In genomic region chr7:41652265-41652664, GRCh38 we compare ENCODE assay signal across 17 cellular contexts. TPM values are rescaled to one million over a fixed set of nuclear protein-coding genes. Genes with fewer than 3 reads are reported as not detected.
A peak's percentile ranks its signal among the peaks of the same experiment; 100 is the strongest.
DNase-seq lines count a peak whose midpoint lies in the region; ATAC-seq and TF ChIP-seq lines count a peak whose summit lies in the region.
"Had no signal": no experiment of that assay in that cellular context is flagged by ENCODE, and none has a peak within 500 bp of the region (broad histone marks: within the 10 kb centered on the region; RNA-seq: fewer than 3 reads in every experiment).

No MANE protein-coding gene starts in this region.

- H3K4me1 ChIP-seq in gastroesophageal sphincter (peaks cover 0 to 17% (median 4%) of the 10 kb centered on the region in 3 donors), stomach (no peaks in the 10 kb centered on the region)
- H3K4me1 ChIP-seq: BLaER1, HAP-1 had no signal

- H3K36me3 Mint-ChIP-seq in activated naive CD4-positive, alpha-beta T cell treated with anti-CD3 and anti-CD28 coated beads for 36 hours (ENCODE audit: low read depth): no peaks in the 10 kb centered on the region

- H3K27me3 ChIP-seq in gastroesophageal sphincter (no peaks in the 10 kb centered on the region), stomach (peaks cover 0 to 4% (median 0%) of the 10 kb centered on the region in 3 donors)
- H3K27me3 ChIP-seq: BLaER1 had no signal

- no peaks in the 10 kb centered on the region for H3K4me1 Mint-ChIP-seq in activated naive CD4-positive, alpha-beta T cell treated with anti-CD3 and anti-CD28 coated beads for 36 hours (ENCODE audit: low read depth)

- peak; percentile 36 for ATAC-seq in gastroesophageal sphincter

- TF ChIP-seq EP300 in gastroesophageal sphincter (IDR thresholded peaks at IDR 0.05) (no peak), stomach (IDR thresholded peaks at IDR 0.05) (no peak)

- no peaks in the 10 kb centered on the region for H3K9me3 Mint-ChIP-seq in activated naive CD4-positive, alpha-beta T cell treated with anti-CD3 and anti-CD28 coated beads for 36 hours

- TF ChIP-seq CTCF in AG09319 (IDR thresholded peaks at IDR 0.05; ENCODE audit: low read depth, low read length): no peak
- TF ChIP-seq CTCF in choroid plexus epithelial cell (conservative IDR thresholded peaks at IDR 0.05; ENCODE audit: low read depth, low read length): no peak
- TF ChIP-seq CTCF in gastroesophageal sphincter (IDR thresholded peaks at IDR 0.05): no peak
- TF ChIP-seq CTCF in stomach (IDR thresholded peaks at IDR 0.05): no peak

- no peaks in the 10 kb centered on the region for H3K9me3 ChIP-seq in gastroesophageal sphincter
- no peaks in the 10 kb centered on the region for H3K9me3 ChIP-seq in stomach
- H3K9me3 ChIP-seq: BLaER1, HAP-1 had no signal

- DNase-seq in AG09319 (ENCODE audit: extremely low read depth, low read depth) (peak; percentile 72), GM04504 (ENCODE audit: low read depth) (peak; percentile 80), choroid plexus epithelial cell (ENCODE audit: low read depth) (peak; percentile 13), stomach (no peak), NCI-H1105 (lab: John Stamatoyannopoulos, UW) (no peak)
- no peak for DNase-seq in activated naive CD4-positive, alpha-beta T cell treated with anti-CD3 and anti-CD28 coated beads for 36 hours
- DNase-seq: EL, KG1, NCI-H1092 treated with DMSO at 0.1 percent for 48 hours, NCI-H1694 treated with DMSO at 0.1 percent for 48 hours, NCI-H345, NCI-H526 treated with DMSO at 0.1 percent for 48 hours, OCI-M1 had no signal

- CTCF ChIA-PET in activated naive CD4-positive, alpha-beta T cell treated with anti-CD3 and anti-CD28 coated beads for 36 hours (lab: Charles Lee): no interaction called here

- no peak overlapping the region for H3K27ac Mint-ChIP-seq in activated naive CD4-positive, alpha-beta T cell treated with anti-CD3 and anti-CD28 coated beads for 36 hours

- TF ChIP-seq POLR2A in gastroesophageal sphincter (IDR thresholded peaks at IDR 0.05) (no peak), stomach (IDR thresholded peaks at IDR 0.05) (no peak)

- H3K27ac ChIP-seq in gastroesophageal sphincter: no peak overlapping the region
- H3K27ac ChIP-seq in stomach: no peak overlapping the region
- H3K27ac ChIP-seq: BLaER1, SK-N-MC had no signal

- H3K36me3 ChIP-seq in gastroesophageal sphincter (no peaks in the 10 kb centered on the region), stomach (no peaks in the 10 kb centered on the region)
- H3K36me3 ChIP-seq: BLaER1, HAP-1 had no signal

- no peak overlapping the region for H3K4me3 Mint-ChIP-seq in activated naive CD4-positive, alpha-beta T cell treated with anti-CD3 and anti-CD28 coated beads for 36 hours

- intact Hi-C loops in stomach (cut with DNase I; ENCODE audit: low total_unique reads): no loop called here
- intact Hi-C loops in activated naive CD4-positive, alpha-beta T cell treated with anti-CD3 and anti-CD28 coated beads for 36 hours (cut with micrococcal nuclease): no loop called here

- H3K27me3 Mint-ChIP-seq in activated naive CD4-positive, alpha-beta T cell treated with anti-CD3 and anti-CD28 coated beads for 36 hours (ENCODE audit: low read depth): peaks cover 11% of the 10 kb centered on the region

- no peak overlapping the region for H3K4me3 ChIP-seq in choroid plexus epithelial cell (ENCODE audit: low read depth, low read length)
- no peak overlapping the region for H3K4me3 ChIP-seq in gastroesophageal sphincter
- H3K4me3 ChIP-seq in stomach: no peak overlapping the region
- H3K4me3 ChIP-seq: BLaER1, HAP-1, SK-N-MC had no signal

- 15% methylated on average over 1 of the region's 1 CpG; no CpG with 5 or more reads in 1 of the 2 donors for WGBS in gastroesophageal sphincter (ENCODE audit: low coverage in 1 of 2), 2 donors
- 26 to 91% (median 50%) methylated on average over 1 of the region's 1 CpG for WGBS in stomach, 5 donors

RNA-seq across cellular contexts. Expression of gene INHBA, which starts 50.6 kb away (rescaled TPM):
- total RNA-seq in gastroesophageal sphincter (10 to 100 TPM; 16.7 to 49.2 (median 44.5) TPM), stomach (1 to 10 TPM in 2 of 5 donors, under 1 TPM in 1, not detected in 2; 0.58 to 4.8 (median 3.5) TPM)
- polyA plus RNA-seq in stomach: under 1 TPM in 2 of 3 donors, not detected in 1; 0.44 to 0.85 TPM
- total RNA-seq in activated naive CD4-positive, alpha-beta T cell treated with anti-CD3 and anti-CD28 coated beads for 36 hours: not detected

Comparison
In these comparisons a context has a peak if more than half of its experiments do, and no peak if none do; other contexts are left out.
1. DNase-seq: peak in AG09319 (single experiment), GM04504 (single experiment) and choroid plexus epithelial cell (single experiment); none in stomach (single experiment), activated naive CD4-positive, alpha-beta T cell treated with anti-CD3 and anti-CD28 coated beads for 36 hours (single experiment) and NCI-H1105 (single experiment).